In genomic region chr11:67293090-67293489, GRCh38 we compare ENCODE assay signal across 10 cellular contexts. TPM values are rescaled to one million over a fixed set of nuclear protein-coding genes. Genes with fewer than 3 reads are reported as not detected.
DNase-seq lines count a peak whose midpoint lies in the region; ATAC-seq and TF ChIP-seq lines count a peak whose summit lies in the region.
"Had no signal": no experiment of that assay in that cellular context is flagged by ENCODE, and none has a peak within 500 bp of the region (broad histone marks: within the 10 kb centered on the region; RNA-seq: fewer than 3 reads in every experiment).

No MANE protein-coding gene starts in this region.

- peak overlapping the region; percentile 51 for H3K27ac Mint-ChIP-seq in activated CD8-positive, alpha-beta T cell treated with anti-CD3 and anti-CD28 coated beads for 36 hours

- peaks cover 15% of the 10 kb centered on the region for H3K9me3 Mint-ChIP-seq in activated CD8-positive, alpha-beta T cell treated with anti-CD3 and anti-CD28 coated beads for 36 hours

- peaks cover 44% of the 10 kb centered on the region for H3K36me3 ChIP-seq in ACC112 (ENCODE audit: insufficient read depth, low read length)

- H3K4me3 ChIP-seq in ACC112 (ENCODE audit: low read depth, low read length) (peak overlapping the region; percentile 5; the same call in 1 of the 2 replicates), foreskin fibroblast (ENCODE audit: low read depth in 1 of 2, low read length in 2 of 2) (no peak overlapping the region)
- H3K4me3 ChIP-seq: HAP-1 had no signal

- H2AFZ ChIP-seq in ACC112 (ENCODE audit: low read length, unreplicated experiment): no peak overlapping the region

- H3K4me1 Mint-ChIP-seq in activated CD8-positive, alpha-beta T cell treated with anti-CD3 and anti-CD28 coated beads for 36 hours (ENCODE audit: low read depth): peaks cover 39% of the 10 kb centered on the region

- H3K36me3 Mint-ChIP-seq in activated CD8-positive, alpha-beta T cell treated with anti-CD3 and anti-CD28 coated beads for 36 hours (ENCODE audit: low read depth): peaks cover 65% of the 10 kb centered on the region

- CTCF ChIA-PET in activated CD8-positive, alpha-beta T cell treated with anti-CD3 and anti-CD28 coated beads for 36 hours (lab: Charles Lee): interaction anchor here (1.2 to 2.1 kb wide), 9 partner anchors 10 to 89 kb away, joined by 3 to 15 read pairs (median 5); partner anchors contain the start of gene SSH3

- intact Hi-C loops in activated CD8-positive, alpha-beta T cell treated with anti-CD3 and anti-CD28 coated beads for 36 hours (cut with micrococcal nuclease): no loop called here

- H3K27me3 Mint-ChIP-seq in activated CD8-positive, alpha-beta T cell treated with anti-CD3 and anti-CD28 coated beads for 36 hours: no peaks in the 10 kb centered on the region

- POLR2A ChIA-PET in activated CD8-positive, alpha-beta T cell treated with anti-CD3 and anti-CD28 coated beads for 36 hours (lab: Charles Lee): interaction anchor here (0.9 to 9.2 kb wide), 3 partner anchors 8 to 22 kb away, joined by 3 to 308 read pairs (median 88); partner anchors contain the start of genes GRK2 and SSH3

- DNase-seq in ELR (ENCODE audit: low read depth) (peak; percentile 81), foreskin fibroblast (peak; percentile 58 to 61), NCI-H2029 treated with DMSO at 0.1 percent for 48 hours (lab: John Stamatoyannopoulos, UW) (no peak), HK-2 (ENCODE audit: unreplicated experiment) (no peak)
- DNase-seq in activated CD8-positive, alpha-beta T cell treated with anti-CD3 and anti-CD28 coated beads for 36 hours: no peak
- no peak for DNase-seq in stimulated activated CD4-positive, alpha-beta T cell treated with anti-CD3 and anti-CD28 coated beads, Interleukin-4, amount 100 ng/mL, for 4 hours
- DNase-seq: left cardiac atrium had no signal

- no peaks in the 10 kb centered on the region for H3K27me3 ChIP-seq in ACC112 (ENCODE audit: insufficient read depth, low read length)

- H3K79me2 ChIP-seq in ACC112 (ENCODE audit: control insufficient read depth, insufficient read depth, low read length, unreplicated experiment): peaks cover 32% of the 10 kb centered on the region

- H3K4me3 Mint-ChIP-seq in activated CD8-positive, alpha-beta T cell treated with anti-CD3 and anti-CD28 coated beads for 36 hours: peak overlapping the region; percentile 5

- no peak for ATAC-seq in activated CD8-positive, alpha-beta T cell treated with anti-CD3 and anti-CD28 coated beads for 36 hours
- no peak for ATAC-seq in HG02870 (IDR thresholded peaks at IDR 0.05; ENCODE audit: unreplicated experiment)
- ATAC-seq: left cardiac atrium had no signal

- TF ChIP-seq CTCF in activated CD8-positive, alpha-beta T cell treated with anti-CD3 and anti-CD28 coated beads for 36 hours (IDR thresholded peaks at IDR 0.05): no peak
- TF ChIP-seq CTCF in foreskin fibroblast (IDR thresholded peaks at IDR 0.05; ENCODE audit: low read depth, low read length): no peak

- peak overlapping the region; percentile 78 for H3K27ac ChIP-seq in ACC112 (ENCODE audit: low read depth, low read length)

- peaks cover 25% of the 10 kb centered on the region for H3K4me1 ChIP-seq in ACC112 (ENCODE audit: control insufficient read depth, insufficient read depth, low read length, unreplicated experiment)

RNA-seq across cellular contexts. Expression of gene ANKRD13D, which starts 4.0 kb away (rescaled TPM):
- 10 to 100 TPM; 75.4 to 78.7 TPM for total RNA-seq in activated CD8-positive, alpha-beta T cell treated with anti-CD3 and anti-CD28 coated beads for 36 hours

RNA-seq across cellular contexts. Expression of gene SSH3, which starts 10.2 kb away (rescaled TPM):
- total RNA-seq in activated CD8-positive, alpha-beta T cell treated with anti-CD3 and anti-CD28 coated beads for 36 hours: 1 to 10 TPM; 7.4 to 9.1 TPM

RNA-seq across cellular contexts. Expression of gene GRK2, which starts 26.8 kb away (rescaled TPM):
- 100 to 1,000 TPM; 303 to 305 TPM for total RNA-seq in activated CD8-positive, alpha-beta T cell treated with anti-CD3 and anti-CD28 coated beads for 36 hours

Comparison
In these comparisons a context has a peak if more than half of its experiments do, and no peak if none do; other contexts are left out.
1. DNase-seq: peak in ELR (single experiment) and foreskin fibroblast (2 of 2); none in activated CD8-positive, alpha-beta T cell treated with anti-CD3 and anti-CD28 coated beads for 36 hours (single experiment), NCI-H2029 treated with DMSO at 0.1 percent for 48 hours (single experiment), HK-2 (single experiment) and stimulated activated CD4-positive, alpha-beta T cell treated with anti-CD3 and anti-CD28 coated beads, Interleukin-4, amount 100 ng/mL, for 4 hours (0 of 2).